24 cellular contexts compared by ENCODE assay signal in genomic region chr3:67405193-67405592, GRCh38.
"Had no signal": no experiment of that assay in that cellular context is flagged by ENCODE, and none has a peak within 500 bp of the region (broad histone marks: within the 10 kb centered on the region; RNA-seq: fewer than 3 reads in every experiment).

No MANE protein-coding gene starts in this region.

- H3K9me3 Mint-ChIP-seq: immature natural killer cell had no signal

- H2AFZ ChIP-seq: hepatocyte had no signal

- H3K4me3 ChIP-seq: coronary artery, dorsolateral prefrontal cortex, esophagus muscularis mucosa, gastroesophageal sphincter, heart left ventricle, hepatocyte, left lung, lower lobe of right lung had no signal

- H3K4me1 ChIP-seq: esophagus muscularis mucosa, foreskin keratinocyte, gastroesophageal sphincter, left lung, lower lobe of right lung had no signal

- FAIRE-seq: colon, endothelial cell of umbilical vein, frontal cortex, kidney had no signal

- H3K27ac Mint-ChIP-seq: immature natural killer cell had no signal

- H3K4me2 ChIP-seq: hepatocyte had no signal

- H3K27me3 ChIP-seq: dorsolateral prefrontal cortex, esophagus muscularis mucosa, foreskin keratinocyte, gastroesophageal sphincter, heart left ventricle, hepatocyte, left lung had no signal

- ATAC-seq: foreskin keratinocyte, gastroesophageal sphincter, heart left ventricle, left colon, left lung, left ventricle myocardium superior, lower lobe of right lung had no signal

- H3K4me3 Mint-ChIP-seq: immature natural killer cell had no signal

- H3K9me3 ChIP-seq: esophagus muscularis mucosa, gastroesophageal sphincter, heart left ventricle, left lung, lower lobe of right lung had no signal

- H3K27ac ChIP-seq: coronary artery, dorsolateral prefrontal cortex, esophagus muscularis mucosa, foreskin keratinocyte, gastroesophageal sphincter, heart left ventricle, hepatocyte, left lung, lower lobe of right lung had no signal

- DNase-seq: dermis blood vessel endothelial cell; dorsolateral prefrontal cortex; effector CD4-positive, alpha-beta T cell; effector memory CD4-positive, alpha-beta T cell; foreskin keratinocyte; heart left ventricle; hypothalamus; immature natural killer cell; islet precursor cell; kidney; kidney glomerular epithelial cell; left colon; left lung; left ventricle myocardium superior; lower lobe of right lung; mesenchymal stem cell; midbrain had no signal

- H3K79me2 ChIP-seq: hepatocyte had no signal
